Comparison of ENCODE assay signal across 9 cellular contexts in the genomic region with DNA sequence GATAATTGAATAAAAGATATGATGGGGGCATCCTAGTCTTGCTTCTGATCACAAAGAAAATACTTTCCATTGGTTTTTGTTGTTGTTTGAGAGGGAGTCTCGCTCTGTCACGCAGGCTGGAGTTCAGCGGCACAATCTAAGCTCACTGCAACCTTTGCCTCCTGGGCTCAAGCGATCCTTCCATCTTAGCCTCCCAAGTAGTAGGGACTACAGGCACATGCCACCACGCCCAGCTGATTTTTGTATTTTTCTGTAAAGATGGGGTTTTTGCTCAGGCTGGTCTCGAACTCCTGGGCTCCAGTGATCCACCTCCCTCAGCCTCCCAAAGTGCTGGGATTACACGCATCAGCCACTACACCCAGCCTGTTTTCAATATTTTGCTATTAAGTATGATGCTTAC. TPM values are rescaled to one million over a fixed set of nuclear protein-coding genes. Genes with fewer than 3 reads are reported as not detected.
DNase-seq lines count a peak whose midpoint lies in the region; ATAC-seq, FAIRE-seq and TF ChIP-seq lines count a peak whose summit lies in the region.
"Had no signal": no experiment of that assay in that cellular context is flagged by ENCODE, and none has a peak within 500 bp of the region (broad histone marks: within the 10 kb centered on the region; RNA-seq: fewer than 3 reads in every experiment).

No MANE protein-coding gene starts in this region.

- H3K4me3 Mint-ChIP-seq in CD14-positive monocyte, result peak overlapping the region in 1 of 2 donors; percentile 85
- no peak overlapping the region for H3K4me3 Mint-ChIP-seq in activated CD4-positive, alpha-beta memory T cell treated with anti-CD3 and anti-CD28 coated beads for 36 hours

- H3K4me1 Mint-ChIP-seq in CD14-positive monocyte, result peaks cover 37% of the 10 kb centered on the region
- H3K4me1 Mint-ChIP-seq in activated CD4-positive, alpha-beta memory T cell treated with anti-CD3 and anti-CD28 coated beads for 36 hours (ENCODE audit: low read depth), result peaks cover 62% of the 10 kb centered on the region

- intact Hi-C loops in CD14-positive monocyte (cut with micrococcal nuclease), result no loop called here
- intact Hi-C loops in activated CD4-positive, alpha-beta memory T cell treated with anti-CD3 and anti-CD28 coated beads for 36 hours (cut with micrococcal nuclease), result loop anchor here (1.0 to 2.0 kb wide), 2 partner anchors 10 to 17 kb away; a partner anchor contains a TSS

- POLR2A ChIA-PET in activated CD4-positive, alpha-beta memory T cell treated with anti-CD3 and anti-CD28 coated beads for 36 hours (lab: Charles Lee), result interaction anchor here (1.8 kb wide), 1 partner anchor 16 kb away, joined by 14 read pairs; a partner anchor contains a TSS

- ATAC-seq in left lobe of liver (no peak), GM21717 (IDR thresholded peaks at IDR 0.05; ENCODE audit: unreplicated experiment) (no peak)

- peaks cover 10 to 18% of the 10 kb centered on the region in 2 donors for H3K36me3 Mint-ChIP-seq in CD14-positive monocyte
- peaks cover 9% of the 10 kb centered on the region for H3K36me3 Mint-ChIP-seq in activated CD4-positive, alpha-beta memory T cell treated with anti-CD3 and anti-CD28 coated beads for 36 hours

- TF ChIP-seq POLR2A in GM12892 (IDR thresholded peaks at IDR 0.05; ENCODE audit: low read depth, low read length), result no peak

- TF ChIP-seq CTCF in CD14-positive monocyte (IDR thresholded peaks at IDR 0.05), result no peak

- H3K27me3 Mint-ChIP-seq in CD14-positive monocyte (ENCODE audit: low read depth in 3 of 3), result peaks cover 61 to 69% (median 62%) of the 10 kb centered on the region in 3 donors
- H3K27me3 Mint-ChIP-seq in activated CD4-positive, alpha-beta memory T cell treated with anti-CD3 and anti-CD28 coated beads for 36 hours, result no peaks in the 10 kb centered on the region

- FAIRE-seq in GM12892 (lab: Jason Lieb, UNC), result peak; percentile 30

- DNase-seq in CD14-positive monocyte (ENCODE audit: low spot score) (no peak), GM12892 (ENCODE audit: insufficient read length) (no peak), left lobe of liver (ENCODE audit: low spot score) (peak; percentile 14), nucleus accumbens (lab: John Stamatoyannopoulos, UW) (no peak), NCI-H2107 treated with DMSO at 0.1 percent for 48 hours (lab: John Stamatoyannopoulos, UW; ENCODE audit: unreplicated experiment) (no peak), SHP77 treated with DMSO at 0.1 percent for 48 hours (lab: John Stamatoyannopoulos, UW) (no peak)
- DNase-seq in activated CD4-positive, alpha-beta memory T cell treated with anti-CD3 and anti-CD28 coated beads for 36 hours, result no peak
- DNase-seq: NCI-H1092 had no signal

- H3K9me3 Mint-ChIP-seq in CD14-positive monocyte, result peaks cover 0 to 10% (median 6%) of the 10 kb centered on the region in 7 donors
- no peaks in the 10 kb centered on the region for H3K9me3 Mint-ChIP-seq in activated CD4-positive, alpha-beta memory T cell treated with anti-CD3 and anti-CD28 coated beads for 36 hours

- CTCF ChIA-PET in activated CD4-positive, alpha-beta memory T cell treated with anti-CD3 and anti-CD28 coated beads for 36 hours (lab: Charles Lee), result interaction anchor here (0.9 to 1.9 kb wide), 3 partner anchors 12 to 59 kb away, joined by 3 to 12 read pairs (median 4); a partner anchor contains a TSS

- peak overlapping the region in 6 of 7 donors; percentile 45 to 87 (median 60) for H3K27ac Mint-ChIP-seq in CD14-positive monocyte
- H3K27ac Mint-ChIP-seq in activated CD4-positive, alpha-beta memory T cell treated with anti-CD3 and anti-CD28 coated beads for 36 hours, result peak overlapping the region; percentile 89

RNA-seq across cellular contexts. Expression of a gene that starts 17.1 kb away (rescaled TPM):
- polyA plus RNA-seq in CD14-positive monocyte, result 10 to 100 TPM; 79.6 to 85.8 TPM
- 64.7 TPM for polyA plus RNA-seq in GM12892 (2012; ENCODE audit: missing spikeins)
- 100 to 1,000 TPM; 105 to 107 TPM for total RNA-seq in activated CD4-positive, alpha-beta memory T cell treated with anti-CD3 and anti-CD28 coated beads for 36 hours
- 47.9 TPM for total RNA-seq in left lobe of liver

RNA-seq across cellular contexts. Expression of a gene that starts 19.5 kb away (rescaled TPM):
- under 1 TPM in 1 of 2 donors, not detected in 1; 0.07 TPM for polyA plus RNA-seq in CD14-positive monocyte
- 0.89 TPM for polyA plus RNA-seq in GM12892 (2012; ENCODE audit: missing spikeins)
- 1 to 10 TPM; 3.6 TPM for total RNA-seq in activated CD4-positive, alpha-beta memory T cell treated with anti-CD3 and anti-CD28 coated beads for 36 hours
- 7.3 TPM for total RNA-seq in left lobe of liver

RNA-seq across cellular contexts. Expression of a gene that starts 42.9 kb away (rescaled TPM):
- 1 to 10 TPM; 1.3 to 1.4 TPM for polyA plus RNA-seq in CD14-positive monocyte
- 3.4 TPM for polyA plus RNA-seq in GM12892 (2012; ENCODE audit: missing spikeins)
- total RNA-seq in activated CD4-positive, alpha-beta memory T cell treated with anti-CD3 and anti-CD28 coated beads for 36 hours, result 1 to 10 TPM; 4.2 to 5.5 TPM
- total RNA-seq in left lobe of liver, result 4.7 TPM
